40 cellular contexts compared by ENCODE assay signal in the genomic region with DNA sequence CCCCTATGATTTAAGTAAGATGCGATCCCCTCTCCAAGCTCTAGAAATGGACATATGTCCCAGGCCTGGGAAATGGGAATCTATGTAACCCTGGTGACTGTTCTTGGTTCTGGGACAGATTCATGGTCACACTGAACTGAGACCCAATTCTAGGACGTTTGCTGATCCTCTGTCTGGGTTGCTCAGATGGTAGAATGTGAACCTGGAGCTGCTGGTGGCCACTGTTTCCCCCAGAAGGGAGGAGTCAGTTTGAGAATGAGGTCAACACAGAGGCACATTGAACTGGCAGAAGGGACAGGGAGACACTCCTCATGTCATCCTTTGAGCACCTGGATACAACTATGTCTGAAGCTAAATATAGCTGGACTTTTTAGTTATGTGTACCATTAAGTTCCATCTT. TPM values are rescaled to one million over a fixed set of nuclear protein-coding genes. Genes with fewer than 3 reads are reported as not detected.
"Had no signal": no experiment of that assay in that cellular context is flagged by ENCODE, and none has a peak within 500 bp of the region (broad histone marks: within the 10 kb centered on the region; RNA-seq: fewer than 3 reads in every experiment).

No MANE protein-coding gene starts in this region.

- H3K36me3 ChIP-seq: ascending aorta, cardiac muscle cell, WERI-Rb-1 had no signal

- H3K4me3 ChIP-seq: ascending aorta, cardiac muscle cell had no signal

- H3K27ac ChIP-seq: ascending aorta, cardiac muscle cell, WERI-Rb-1 had no signal

- H3K9me3 ChIP-seq: ascending aorta had no signal

- H3K36me3 Mint-ChIP-seq: activated naive CD4-positive, alpha-beta T cell treated with anti-CD3 and anti-CD28 coated beads, Interleukin-2, amount 50 U/mL, for 24 hours; activated naive CD8-positive, alpha-beta T cell; brain; WTC11 had no signal

- H3K27me3 ChIP-seq: ascending aorta, cardiac muscle cell had no signal

- ATAC-seq: activated CD4-positive, alpha-beta T cell treated with anti-CD3 and anti-CD28 coated beads for 36 hours; activated CD4-positive, CD25-positive, alpha-beta regulatory T cell treated with anti-CD3 and anti-CD28 coated beads, Interleukin-2, amount 50 U/mL, for 24 hours; activated CD8-positive, alpha-beta memory T cell treated with anti-CD3 and anti-CD28 coated beads, Interleukin-2, amount 10 ng/mL, durations not matched to agents 7 days and 5 days; activated naive CD8-positive, alpha-beta T cell treated with anti-CD3 and anti-CD28 coated beads, Interleukin-2, amount 50 U/mL, for 24 hours; WTC11 had no signal

- H3K4me1 ChIP-seq: ascending aorta had no signal

- H3K27me3 Mint-ChIP-seq: activated CD4-positive, alpha-beta memory T cell treated with anti-CD3 and anti-CD28 coated beads, Interleukin-2, amount 10 ng/mL, durations not matched to agents 7 days and 5 days; activated CD4-positive, alpha-beta T cell treated with anti-CD3 and anti-CD28 coated beads for 36 hours; activated CD4-positive, alpha-beta T cell treated with anti-CD3 and anti-CD28 coated beads, Interleukin-2, amount 10 ng/mL, durations not matched to agents 7 days and 5 days; activated CD8-positive, alpha-beta memory T cell treated with anti-CD3 and anti-CD28 coated beads, Interleukin-2, amount 10 ng/mL, durations not matched to agents 7 days and 5 days; activated naive CD4-positive, alpha-beta T cell treated with anti-CD3 and anti-CD28 coated beads, Interleukin-2, amount 10 ng/mL, durations not matched to agents 7 days and 5 days; activated naive CD4-positive, alpha-beta T cell treated with anti-CD3 and anti-CD28 coated beads, Interleukin-2, amount 50 U/mL, for 24 hours; activated naive CD8-positive, alpha-beta T cell; activated naive CD8-positive, alpha-beta T cell treated with anti-CD3 and anti-CD28 coated beads, Interleukin-2, amount 50 U/mL, for 24 hours; activated T-cell treated with anti-CD3 and anti-CD28 coated beads, Interleukin-2, amount 50 U/mL, for 24 hours; central memory CD8-positive, alpha-beta T cell had no signal

- H3K4me3 Mint-ChIP-seq: activated CD4-positive, alpha-beta memory T cell treated with anti-CD3 and anti-CD28 coated beads, Interleukin-2, amount 10 ng/mL, durations not matched to agents 7 days and 5 days; activated CD4-positive, alpha-beta T cell treated with anti-CD3 and anti-CD28 coated beads for 36 hours; activated CD4-positive, alpha-beta T cell treated with anti-CD3 and anti-CD28 coated beads, Interleukin-2, amount 10 ng/mL, durations not matched to agents 7 days and 5 days; activated CD8-positive, alpha-beta memory T cell treated with anti-CD3 and anti-CD28 coated beads, Interleukin-2, amount 10 ng/mL, durations not matched to agents 7 days and 5 days; activated naive CD4-positive, alpha-beta T cell treated with anti-CD3 and anti-CD28 coated beads, Interleukin-2, amount 10 ng/mL, durations not matched to agents 7 days and 5 days; activated naive CD4-positive, alpha-beta T cell treated with anti-CD3 and anti-CD28 coated beads, Interleukin-2, amount 50 U/mL, for 24 hours; activated naive CD8-positive, alpha-beta T cell; activated naive CD8-positive, alpha-beta T cell treated with anti-CD3 and anti-CD28 coated beads, Interleukin-2, amount 10 ng/mL, durations not matched to agents 7 days and 5 days; activated naive CD8-positive, alpha-beta T cell treated with anti-CD3 and anti-CD28 coated beads, Interleukin-2, amount 50 U/mL, for 24 hours; activated T-cell treated with anti-CD3 and anti-CD28 coated beads, Interleukin-2, amount 50 U/mL, for 24 hours; brain; central memory CD8-positive, alpha-beta T cell; T-helper 1 cell treated with Interleukin-12 subunit alpha and Interleukin-12 subunit beta and Interleukin-4 antibody, amounts not matched to agents 30 μg/mL and 1 μg/mL, for 36 hours; T-helper 2 cell treated with Interferon-gamma antibody and Interleukin-4, amounts not matched to agents 5 μg/mL and 100 μg/mL, for 36 hours; WTC11 had no signal

- H3K9me3 Mint-ChIP-seq: activated CD4-positive, alpha-beta memory T cell treated with anti-CD3 and anti-CD28 coated beads, Interleukin-2, amount 10 ng/mL, durations not matched to agents 7 days and 5 days; activated naive CD4-positive, alpha-beta T cell treated with anti-CD3 and anti-CD28 coated beads, Interleukin-2, amount 50 U/mL, for 24 hours; activated naive CD8-positive, alpha-beta T cell treated with anti-CD3 and anti-CD28 coated beads, Interleukin-2, amount 50 U/mL, for 24 hours; activated T-cell treated with anti-CD3 and anti-CD28 coated beads, Interleukin-2, amount 50 U/mL, for 24 hours; activated T-helper 2 cell treated with anti-CD3 and anti-CD28 coated beads, Interferon-gamma antibody, Interleukin-2, Interleukin-4, amounts not matched to agents 10 μg/mL and 5 μg/mL and 100 μg/mL, durations not matched to agents 14 hours and 24 hours and 36 hours; central memory CD8-positive, alpha-beta T cell; T-helper 1 cell treated with Interleukin-12 subunit alpha and Interleukin-12 subunit beta and Interleukin-4 antibody, amounts not matched to agents 30 μg/mL and 1 μg/mL, for 36 hours; T-helper 2 cell treated with Interferon-gamma antibody and Interleukin-4, amounts not matched to agents 5 μg/mL and 100 μg/mL, for 36 hours; WTC11 had no signal

- H3K27ac Mint-ChIP-seq: activated CD4-positive, alpha-beta memory T cell treated with anti-CD3 and anti-CD28 coated beads, Interleukin-2, amount 10 ng/mL, durations not matched to agents 7 days and 5 days; activated CD4-positive, alpha-beta T cell treated with anti-CD3 and anti-CD28 coated beads for 36 hours; activated CD4-positive, alpha-beta T cell treated with anti-CD3 and anti-CD28 coated beads, Interleukin-2, amount 10 ng/mL, durations not matched to agents 7 days and 5 days; activated CD8-positive, alpha-beta memory T cell treated with anti-CD3 and anti-CD28 coated beads, Interleukin-2, amount 10 ng/mL, durations not matched to agents 7 days and 5 days; activated naive CD4-positive, alpha-beta T cell treated with anti-CD3 and anti-CD28 coated beads, Interleukin-2, amount 10 ng/mL, durations not matched to agents 7 days and 5 days; activated naive CD8-positive, alpha-beta T cell; activated naive CD8-positive, alpha-beta T cell treated with anti-CD3 and anti-CD28 coated beads, Interleukin-2, amount 10 ng/mL, durations not matched to agents 7 days and 5 days; activated naive CD8-positive, alpha-beta T cell treated with anti-CD3 and anti-CD28 coated beads, Interleukin-2, amount 50 U/mL, for 24 hours; activated T-cell treated with anti-CD3 and anti-CD28 coated beads, Interleukin-2, amount 50 U/mL, for 24 hours; activated T-helper 2 cell treated with anti-CD3 and anti-CD28 coated beads, Interferon-gamma antibody, Interleukin-2, Interleukin-4, amounts not matched to agents 10 μg/mL and 5 μg/mL and 100 μg/mL, durations not matched to agents 14 hours and 24 hours and 36 hours; brain; T-helper 1 cell treated with Interleukin-12 subunit alpha and Interleukin-12 subunit beta and Interleukin-4 antibody, amounts not matched to agents 30 μg/mL and 1 μg/mL, for 36 hours; T-helper 2 cell treated with Interferon-gamma antibody and Interleukin-4, amounts not matched to agents 5 μg/mL and 100 μg/mL, for 36 hours; WTC11 had no signal

- FAIRE-seq: bronchial epithelial cell, TTC549 had no signal

- DNase-seq: activated CD4-positive, alpha-beta memory T cell treated with anti-CD3 and anti-CD28 coated beads, Interleukin-2, amount 10 ng/mL, durations not matched to agents 7 days and 5 days; activated CD4-positive, alpha-beta T cell treated with anti-CD3 and anti-CD28 coated beads for 1 hour; activated CD4-positive, alpha-beta T cell treated with anti-CD3 and anti-CD28 coated beads for 36 hours; activated CD4-positive, alpha-beta T cell treated with anti-CD3 and anti-CD28 coated beads for 48 hours; activated CD4-positive, alpha-beta T cell treated with anti-CD3 and anti-CD28 coated beads, Interleukin-2, amount 10 ng/mL, durations not matched to agents 7 days and 5 days; activated CD4-positive, alpha-beta T cell treated with anti-CD3 and anti-CD28 coated beads, Interleukin-2, amount 50 U/mL, for 48 hours; activated CD4-positive, CD25-positive, alpha-beta regulatory T cell; activated CD8-positive, alpha-beta memory T cell treated with anti-CD3 and anti-CD28 coated beads for 24 hours; activated effector memory CD4-positive, alpha-beta T cell treated with Interleukin-2 at 50 U/mL for 16 hours; activated gamma-delta T cell; activated naive CD4-positive, alpha-beta T cell treated with anti-CD3 and anti-CD28 coated beads, Interleukin-2, amount 10 ng/mL, durations not matched to agents 7 days and 5 days; activated naive CD4-positive, alpha-beta T cell treated with Interleukin-2 at 50 U/mL for 16 hours; activated naive CD8-positive, alpha-beta T cell treated with anti-CD3 and anti-CD28 coated beads, Interleukin-2, amount 10 ng/mL, durations not matched to agents 7 days and 5 days; activated naive CD8-positive, alpha-beta T cell treated with anti-CD3 and anti-CD28 coated beads, Interleukin-2, amount 50 U/mL, for 24 hours; activated T-cell treated with anti-CD3 and anti-CD28 coated beads, Interleukin-2, amount 50 U/mL, for 24 hours; activated T-cell treated with anti-CD3 and anti-CD28 coated beads, Interleukin-2, amount 50 U/mL, for 48 hours; amygdala; anterior cingulate cortex; caudate nucleus; cerebellar nuclear complex; T-helper 1 cell; T-helper 2 cell; T-helper 9 cell; WERI-Rb-1 had no signal

RNA-seq across cellular contexts. Expression of a gene that starts 29.1 kb away (rescaled TPM):
- total RNA-seq: activated CD4-positive, alpha-beta memory T cell treated with anti-CD3 and anti-CD28 coated beads, Interleukin-2, amount 10 ng/mL, durations not matched to agents 7 days and 5 days; activated CD4-positive, alpha-beta T cell treated with anti-CD3 and anti-CD28 coated beads for 36 hours; activated CD4-positive, alpha-beta T cell treated with anti-CD3 and anti-CD28 coated beads, Interleukin-2, amount 10 ng/mL, durations not matched to agents 7 days and 5 days; activated CD8-positive, alpha-beta memory T cell treated with anti-CD3 and anti-CD28 coated beads, Interleukin-2, amount 10 ng/mL, durations not matched to agents 7 days and 5 days; activated naive CD8-positive, alpha-beta T cell treated with anti-CD3 and anti-CD28 coated beads, Interleukin-2, amount 10 ng/mL, durations not matched to agents 7 days and 5 days; activated T-helper 2 cell treated with anti-CD3 and anti-CD28 coated beads, Interferon-gamma antibody, Interleukin-2, Interleukin-4, amounts not matched to agents 10 μg/mL and 5 μg/mL and 100 μg/mL, durations not matched to agents 14 hours and 24 hours and 36 hours; ascending aorta; bronchial epithelial cell; cardiac muscle cell; chondrocyte had no signal
- polyA plus RNA-seq: adipose tissue, cardiac muscle cell had no signal

RNA-seq across cellular contexts. Expression of a gene that starts 56.4 kb away (rescaled TPM):
- total RNA-seq: activated T-helper 2 cell treated with anti-CD3 and anti-CD28 coated beads, Interferon-gamma antibody, Interleukin-2, Interleukin-4, amounts not matched to agents 10 μg/mL and 5 μg/mL and 100 μg/mL, durations not matched to agents 14 hours and 24 hours and 36 hours; ascending aorta; bronchial epithelial cell; chondrocyte had no signal
